21 cellular contexts compared by ENCODE assay signal in the genomic region with DNA sequence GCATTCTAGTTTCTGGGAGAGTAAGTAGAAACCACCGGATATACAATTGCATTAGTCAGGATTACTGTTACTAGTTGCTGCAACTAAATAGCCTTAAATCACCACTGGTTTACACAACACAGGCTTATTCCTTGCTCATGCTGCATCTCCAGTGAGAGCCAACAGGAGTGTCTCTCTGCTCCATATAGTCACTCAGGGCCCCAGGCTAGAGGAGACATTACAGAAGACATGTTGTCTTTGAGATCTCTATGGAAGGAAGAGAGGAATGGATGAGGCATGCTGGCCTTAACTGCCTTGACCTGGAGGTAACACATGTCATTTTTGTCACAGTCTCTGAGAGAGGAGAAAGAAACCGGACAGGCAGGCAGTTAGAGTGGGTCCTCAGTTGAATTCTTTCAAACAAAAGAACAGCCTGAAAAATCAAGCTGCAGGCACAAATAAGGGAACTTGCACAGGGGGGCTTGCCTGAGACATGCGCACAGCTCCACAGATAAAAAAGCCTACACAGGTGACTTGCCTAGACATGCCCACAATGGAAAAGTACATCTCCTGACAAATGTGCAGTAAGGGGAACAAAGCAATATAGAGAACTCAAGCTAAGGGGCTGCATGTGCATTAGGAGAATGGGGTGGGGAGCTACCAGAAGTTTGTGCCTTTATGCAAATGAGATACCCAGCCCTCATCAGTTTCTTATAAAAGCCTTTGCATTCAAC.
DNase-seq lines count a peak whose midpoint lies in the region; ATAC-seq and TF ChIP-seq lines count a peak whose summit lies in the region.
"Had no signal": no experiment of that assay in that cellular context is flagged by ENCODE, and none has a peak within 500 bp of the region (broad histone marks: within the 10 kb centered on the region; RNA-seq: fewer than 3 reads in every experiment).

No MANE protein-coding gene starts in this region.

- H3K4me1 ChIP-seq in gastrocnemius medialis (peaks cover 60 to 66% of the 10 kb centered on the region in 2 donors), left lung (no peaks in the 10 kb centered on the region)
- H3K4me1 ChIP-seq: SJSA1 had no signal

- intact Hi-C loops in gastrocnemius medialis (cut with DNase I; ENCODE audit: low total_unique reads) (no loop called here), left cardiac atrium (cut with DNase I) (no loop called here), left lung (cut with DNase I) (no loop called here)

- ATAC-seq in gastrocnemius medialis: no peak
- no peak for ATAC-seq in left cardiac atrium
- ATAC-seq in left lung: no peak

- H3K9me3 ChIP-seq in gastrocnemius medialis (no peaks in the 10 kb centered on the region), left lung (peaks cover 0 to 11% of the 10 kb centered on the region in 2 donors)
- H3K9me3 ChIP-seq: MG63, SJSA1 had no signal

- H3K36me3 ChIP-seq in gastrocnemius medialis (peaks cover 0 to 72% of the 10 kb centered on the region in 2 donors), left lung (peaks cover 0 to 23% of the 10 kb centered on the region in 2 donors)
- H3K36me3 ChIP-seq: MG63, SJSA1 had no signal

- H3K4me3 ChIP-seq in epithelial cell of esophagus (ENCODE audit: low read length): no peak overlapping the region
- H3K4me3 ChIP-seq in gastrocnemius medialis: peak overlapping the region in 1 of 4 donors; percentile 27
- no peak overlapping the region for H3K4me3 ChIP-seq in left lung
- H3K4me3 ChIP-seq: MG63, PC-9, SJSA1 had no signal

- in situ Hi-C loops in gastrocnemius medialis (cut with MboI; ENCODE audit: low sequenced_read_pairs in 4 of 4): no loop called here

- H3K27ac ChIP-seq in gastrocnemius medialis (peak overlapping the region; percentile 88 to 97 (median 92)), left lung (no peak overlapping the region)
- H3K27ac ChIP-seq: KMS-11, PC-9, SJSA1 had no signal

- DNase-seq in NCI-H748 (lab: John Stamatoyannopoulos, UW; ENCODE audit: unreplicated experiment) (peak; percentile 34), NCI-H748 treated with DMSO at 0.1 percent for 48 hours (lab: John Stamatoyannopoulos, UW) (no peak), NCI-H69 (lab: John Stamatoyannopoulos, UW) (peak; percentile 18), epithelial cell of esophagus (ENCODE audit: low read depth) (peak; percentile 68), gastrocnemius medialis (peak in 1 of 2 donors; percentile 11), left cardiac atrium (no peak), GM10266 (ENCODE audit: extremely low spot score) (no peak), left lung (no peak)
- DNase-seq: C1 segment of cervical spinal cord, DMS 273 treated with DMSO at 0.1 percent for 48 hours, GF-D8, GOT3, MG63, NCI-H1092, NCI-H1694 treated with DMSO at 0.1 percent for 48 hours, NCI-H2107, NCI-H446, NCI-H82, PC-9 had no signal

- TF ChIP-seq CTCF in epithelial cell of esophagus (IDR thresholded peaks at IDR 0.05; ENCODE audit: insufficient read depth, low read depth, low read length, missing control alignments) (no peak), gastrocnemius medialis (IDR thresholded peaks at IDR 0.05 in 4 of 5, conservative IDR thresholded peaks at IDR 0.05 in 1 of 5) (no peak), GM10266 (IDR thresholded peaks at IDR 0.05; ENCODE audit: control insufficient read depth, insufficient read depth, low read depth, missing control alignments) (no peak), left lung (IDR thresholded peaks at IDR 0.05) (no peak)

- H3K27me3 ChIP-seq in gastrocnemius medialis (no peaks in the 10 kb centered on the region), left lung (no peaks in the 10 kb centered on the region)
- H3K27me3 ChIP-seq: MG63, SJSA1 had no signal

- no peak for TF ChIP-seq POLR2A in gastrocnemius medialis (IDR thresholded peaks at IDR 0.05)

Comparison
In these comparisons a context has a peak if more than half of its experiments do, and no peak if none do; other contexts are left out.
1. DNase-seq: peak in NCI-H748 (single experiment), NCI-H69 (single experiment) and epithelial cell of esophagus (single experiment); none in NCI-H748 treated with DMSO at 0.1 percent for 48 hours (single experiment), left cardiac atrium (single experiment), GM10266 (single experiment) and left lung (0 of 2).
2. H3K27ac ChIP-seq: peak in gastrocnemius medialis (4 of 4); none in left lung (0 of 2).